ENCODE assay signal across 9 cellular contexts in genomic region chr16:71591917-71592316, GRCh38. TPM values are rescaled to one million over a fixed set of nuclear protein-coding genes. Genes with fewer than 3 reads are reported as not detected.
"Had no signal": no experiment of that assay in that cellular context is flagged by ENCODE, and none has a peak within 500 bp of the region (broad histone marks: within the 10 kb centered on the region; RNA-seq: fewer than 3 reads in every experiment).

No MANE protein-coding gene starts in this region.

- FAIRE-seq: G401.6, GM12878, GM12891, GM12892, GM18507, GM19239 had no signal

- DNase-seq: GDM1, GF-D8 had no signal

- H3K4me3 ChIP-seq: GM12878 had no signal

- ATAC-seq: GM12878 had no signal

RNA-seq across cellular contexts. Expression of gene TAT, which starts 15.0 kb away (rescaled TPM):
- total RNA-seq: G401 had no signal
